ENCODE assay signal across 2 cellular contexts in genomic region chr12:71718611-71719010, GRCh38.
A peak's percentile ranks its signal among the peaks of the same experiment; 100 is the strongest.
TF ChIP-seq lines count a peak whose summit lies in the region.

No MANE protein-coding gene starts in this region.

TF ChIP-seq in HEK293, 187 proteins besides CTCF, POLR2A, EP300 and RAD21:
- TF ChIP-seq ELK4 (IDR thresholded peaks at IDR 0.05; ENCODE audit: borderline replicate concordance, low read depth, low read length): no peak
- TF ChIP-seq ZNF266 (tag by site-specific recombination; IDR thresholded peaks at IDR 0.05; ENCODE audit: low read depth): no peak
- TF ChIP-seq ATF2 (tag by site-specific recombination; IDR thresholded peaks at IDR 0.05; ENCODE audit: low read depth): peak; percentile 43; the same call in 1 of the 2 replicates

TF ChIP-seq in K562, 482 proteins besides CTCF, POLR2A, EP300 and RAD21:
- TF ChIP-seq STAT5A (IDR thresholded peaks at IDR 0.05; ENCODE audit: borderline replicate concordance, low read length) (no peak), BCOR (IDR thresholded peaks at IDR 0.05) (no peak), TARDBP (IDR thresholded peaks at IDR 0.05) (no peak), ELK3 (CRISPR knock-in tag; IDR thresholded peaks at IDR 0.05) (no peak), ATF7 (IDR thresholded peaks at IDR 0.05) (no peak), FOXJ3 (CRISPR knock-in tag; IDR thresholded peaks at IDR 0.05) (no peak), CCNT2 (IDR thresholded peaks at IDR 0.05; ENCODE audit: borderline replicate concordance, extremely low read depth, insufficient read length, low read depth, low read length) (no peak), ELF1 (tag; IDR thresholded peaks at IDR 0.05) (no peak), ZNF449 (CRISPR knock-in tag; IDR thresholded peaks at IDR 0.05) (no peak), HDAC8 (tag; IDR thresholded peaks at IDR 0.05) (no peak), MAFK (IDR thresholded peaks at IDR 0.05; ENCODE audit: low read length) (no peak)
